8 cellular contexts compared by ENCODE assay signal in the genomic region with DNA sequence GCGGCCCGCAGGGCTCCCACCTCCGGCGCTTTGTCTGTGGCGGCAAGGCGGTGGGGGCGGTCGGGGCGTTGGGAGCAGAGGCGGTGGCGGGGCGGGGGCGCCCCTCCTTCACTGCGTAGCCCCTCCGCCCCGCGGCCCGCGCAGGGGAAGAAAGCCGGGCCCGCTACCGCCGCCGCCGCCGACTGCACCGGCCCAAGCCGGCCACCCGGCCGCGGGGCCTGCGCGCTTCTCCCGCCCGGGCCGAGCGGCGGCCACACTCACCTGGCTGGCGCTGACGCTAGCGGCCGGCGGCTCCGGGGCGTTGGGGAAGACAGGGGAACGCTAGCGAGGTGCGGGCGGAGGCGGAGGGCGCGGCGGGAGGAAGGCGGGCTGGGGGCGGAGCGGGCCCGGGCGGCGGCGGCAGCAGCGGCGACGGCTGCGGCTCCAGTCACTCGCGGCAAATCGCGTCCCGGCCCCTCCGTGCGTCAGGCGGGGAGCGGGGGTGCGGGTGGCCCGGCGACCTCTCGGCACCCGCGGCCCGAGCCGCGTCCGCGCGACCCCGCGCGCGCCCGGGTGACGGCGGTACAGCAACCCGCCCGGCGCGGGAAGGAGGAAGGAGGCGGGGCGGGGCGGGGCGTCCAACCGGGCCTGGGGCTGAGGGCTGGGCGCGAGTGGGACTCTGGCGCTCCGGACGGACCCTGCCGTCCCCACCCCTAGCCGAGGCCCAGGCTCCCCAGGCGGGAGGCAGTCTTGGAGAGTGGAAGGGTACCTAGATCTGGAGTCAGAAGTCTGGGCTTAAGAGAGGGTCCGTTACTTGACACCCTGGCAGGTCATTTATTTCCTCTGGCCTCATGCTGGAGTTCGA. TPM values are rescaled to one million over a fixed set of nuclear protein-coding genes. Genes with fewer than 3 reads are reported as not detected.
DNase-seq lines count a peak whose midpoint lies in the region; FAIRE-seq and TF ChIP-seq lines count a peak whose summit lies in the region.

A gene with protein sequence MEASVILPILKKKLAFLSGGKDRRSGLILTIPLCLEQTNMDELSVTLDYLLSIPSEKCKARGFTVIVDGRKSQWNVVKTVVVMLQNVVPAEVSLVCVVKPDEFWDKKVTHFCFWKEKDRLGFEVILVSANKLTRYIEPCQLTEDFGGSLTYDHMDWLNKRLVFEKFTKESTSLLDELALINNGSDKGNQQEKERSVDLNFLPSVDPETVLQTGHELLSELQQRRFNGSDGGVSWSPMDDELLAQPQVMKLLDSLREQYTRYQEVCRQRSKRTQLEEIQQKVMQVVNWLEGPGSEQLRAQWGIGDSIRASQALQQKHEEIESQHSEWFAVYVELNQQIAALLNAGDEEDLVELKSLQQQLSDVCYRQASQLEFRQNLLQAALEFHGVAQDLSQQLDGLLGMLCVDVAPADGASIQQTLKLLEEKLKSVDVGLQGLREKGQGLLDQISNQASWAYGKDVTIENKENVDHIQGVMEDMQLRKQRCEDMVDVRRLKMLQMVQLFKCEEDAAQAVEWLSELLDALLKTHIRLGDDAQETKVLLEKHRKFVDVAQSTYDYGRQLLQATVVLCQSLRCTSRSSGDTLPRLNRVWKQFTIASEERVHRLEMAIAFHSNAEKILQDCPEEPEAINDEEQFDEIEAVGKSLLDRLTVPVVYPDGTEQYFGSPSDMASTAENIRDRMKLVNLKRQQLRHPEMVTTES (minus strand): TSS at position 595 of the 844 bp plus-strand sequence. CDS start 72,991 bp downstream, outside the sequence.

- H3K4me1 ChIP-seq in skeletal muscle satellite cell (ENCODE audit: control insufficient read depth, insufficient read depth, low read length) = peaks cover 38% of the 10 kb centered on the region

- DNase-seq in GM12864 (ENCODE audit: low read depth) (no peak), H54 (ENCODE audit: insufficient read length, low spot score) (peak; percentile 36), LoVo (ENCODE audit: low spot score) (peak; percentile 45), UCSD-AML1 (lab: John Stamatoyannopoulos, UW; ENCODE audit: unreplicated experiment) (peak; percentile 72), brain microvascular endothelial cell (no peak), OCI-M2 (lab: John Stamatoyannopoulos, UW; ENCODE audit: unreplicated experiment) (no peak)

- peak within 1 kb of the TSS; percentile 45 for H3K27ac ChIP-seq in brain microvascular endothelial cell

- peak; percentile 36; the same call in 1 of the 2 replicates for TF ChIP-seq POLR2A in H54 (IDR thresholded peaks at IDR 0.05; ENCODE audit: low read depth, low read length)

- in situ Hi-C loops in brain microvascular endothelial cell (cut with HindIII; ENCODE audit: low pct_ligation_motif_present, low sequenced_read_pairs) = no loop called here

- H3K4me2 ChIP-seq in skeletal muscle satellite cell (ENCODE audit: low read length) = peak within 1 kb of the TSS; percentile 81

- no peak for FAIRE-seq in H54 (lab: Jason Lieb, UNC)

- no peaks in the 10 kb centered on the region for H3K36me3 ChIP-seq in brain microvascular endothelial cell (replicated peaks)
- no peaks in the 10 kb centered on the region for H3K36me3 ChIP-seq in skeletal muscle satellite cell (ENCODE audit: insufficient read depth, low read length)

- no peak for TF ChIP-seq CTCF in GM12864 (IDR thresholded peaks at IDR 0.05; ENCODE audit: low read depth, low read length, missing control alignments)
- no peak for TF ChIP-seq CTCF in brain microvascular endothelial cell (IDR thresholded peaks at IDR 0.05; ENCODE audit: low read depth, low read length, missing control alignments)

- H3K9ac ChIP-seq in skeletal muscle satellite cell (ENCODE audit: low read depth, low read length) = peak within 1 kb of the TSS; percentile 94

- H3K27me3 ChIP-seq in brain microvascular endothelial cell (replicated peaks) (no peaks in the 10 kb centered on the region), skeletal muscle satellite cell (ENCODE audit: control insufficient read depth, insufficient read depth, low read length) (no peaks in the 10 kb centered on the region)

- H3K9me3 ChIP-seq in iPS-18c (ENCODE audit: control insufficient read depth, insufficient read depth, low read length) = peaks cover 5% of the 10 kb centered on the region
- H3K9me3 ChIP-seq in skeletal muscle satellite cell (replicated peaks; ENCODE audit: low read length) = no peaks in the 10 kb centered on the region

- H3K4me3 ChIP-seq in GM12864 (ENCODE audit: low read depth, low read length) = peak within 1 kb of the TSS; percentile 95
- peak within 1 kb of the TSS; percentile 81 for H3K4me3 ChIP-seq in brain microvascular endothelial cell (ENCODE audit: low read depth, low read length)
- H3K4me3 ChIP-seq in iPS-18c (ENCODE audit: insufficient read depth, low read depth, low read length) = peak within 1 kb of the TSS; percentile 82
- peak within 1 kb of the TSS; percentile 94 for H3K4me3 ChIP-seq in skeletal muscle satellite cell (ENCODE audit: low read length)

RNA-seq across cellular contexts. Expression of the gene that starts here (rescaled TPM):
- total RNA-seq in skeletal muscle satellite cell (2012; rRNA removed) = 13.8 and 24.1 TPM in 2 replicates

Comparison
In these comparisons a context has a peak if more than half of its experiments do, and no peak if none do; other contexts are left out.
1. DNase-seq: peak in H54 (single experiment), LoVo (single experiment) and UCSD-AML1 (single experiment); none in GM12864 (single experiment), brain microvascular endothelial cell (single experiment) and OCI-M2 (single experiment).
2. Peak in every context shown above with its lines, with median percentiles within 50 percentile points of each other: H3K4me3 ChIP-seq.